12 cellular contexts compared by ENCODE assay signal in genomic region chr2:201883970-201884369, GRCh38.
"Had no signal": no experiment of that assay in that cellular context is flagged by ENCODE, and none has a peak within 500 bp of the region (broad histone marks: within the 10 kb centered on the region; RNA-seq: fewer than 3 reads in every experiment).

No MANE protein-coding gene starts in this region.

- H3K9me3 Mint-ChIP-seq: endodermal cell; natural killer cell treated with Interleukin-12 subunit alpha and Interleukin-12 subunit beta and Interleukin-15 and Interleukin-18, amount 100 ng/mL, for 72 hours had no signal

- H3K27ac ChIP-seq: brain microvascular endothelial cell, thyroid gland, vagina had no signal

- H3K4me3 ChIP-seq: thyroid gland, vagina had no signal

- H3K9me3 ChIP-seq: thyroid gland, vagina had no signal

- DNase-seq: brain microvascular endothelial cell, dermis blood vessel endothelial cell, endodermal cell, erythroblast, immature natural killer cell, left colon, small intestine, T-helper 17 cell, thyroid gland had no signal

- ATAC-seq: left colon; natural killer cell treated with Interleukin-12 subunit alpha and Interleukin-12 subunit beta and Interleukin-15 and Interleukin-18, amount 100 ng/mL, for 72 hours; T-helper 17 cell had no signal

- H3K27me3 ChIP-seq: brain microvascular endothelial cell, thyroid gland, vagina had no signal

- H3K36me3 Mint-ChIP-seq: activated naive CD8-positive, alpha-beta T cell; immature natural killer cell; natural killer cell treated with Interleukin-12 subunit alpha and Interleukin-12 subunit beta and Interleukin-15 and Interleukin-18, amount 100 ng/mL, for 72 hours had no signal

- H3K27ac Mint-ChIP-seq: activated naive CD8-positive, alpha-beta T cell; endodermal cell; immature natural killer cell; natural killer cell treated with Interleukin-12 subunit alpha and Interleukin-12 subunit beta and Interleukin-15 and Interleukin-18, amount 100 ng/mL, for 72 hours; T-helper 17 cell had no signal

- H3K36me3 ChIP-seq: brain microvascular endothelial cell, thyroid gland, vagina had no signal

- H3K4me3 Mint-ChIP-seq: activated naive CD8-positive, alpha-beta T cell; endodermal cell; immature natural killer cell; natural killer cell treated with Interleukin-12 subunit alpha and Interleukin-12 subunit beta and Interleukin-15 and Interleukin-18, amount 100 ng/mL, for 72 hours; T-helper 17 cell had no signal
